Comparison of ENCODE assay signal across 1 cellular context in the genomic region with DNA sequence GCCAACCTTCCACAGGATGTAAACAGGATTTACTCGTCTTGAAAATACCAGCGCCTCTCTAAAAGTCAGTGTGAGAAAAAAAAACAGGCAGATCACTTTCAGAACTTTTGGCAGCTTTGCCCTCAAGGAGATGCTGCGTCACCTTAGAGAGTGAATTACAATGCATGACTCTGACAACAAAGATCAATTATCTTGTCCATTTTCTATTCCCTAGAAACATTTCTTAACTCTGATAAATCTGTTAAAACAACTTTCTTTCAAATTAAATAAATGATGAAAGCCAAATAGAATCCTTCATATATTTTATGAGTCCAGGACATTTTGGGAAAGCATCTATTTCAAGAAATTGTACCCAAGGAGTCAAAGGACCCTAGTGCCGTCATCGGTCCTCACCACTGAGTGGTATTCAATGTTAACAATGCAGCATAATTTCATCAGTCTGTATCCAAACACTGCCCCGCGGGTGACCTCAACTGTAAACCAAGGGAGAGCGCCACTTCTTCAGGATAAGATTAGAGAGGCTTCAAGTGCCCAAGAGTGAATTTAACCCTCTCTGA.
TF ChIP-seq lines count a peak whose summit lies in the region.

No MANE protein-coding gene starts in this region.

TF ChIP-seq in A549, 52 proteins besides CTCF, POLR2A, EP300 and RAD21 (continued from another document):
- TF ChIP-seq NR3C1 (IDR thresholded peaks at IDR 0.05) (no peak), ZFP36 (IDR thresholded peaks at IDR 0.05; ENCODE audit: borderline replicate concordance, partially characterized antibody) (no peak), SMC3 (IDR thresholded peaks at IDR 0.05) (peak; percentile 40; the same call in 2 of the 3 replicates), ZC3H11A (IDR thresholded peaks at IDR 0.05) (no peak), TFCP2L1 (CRISPR knock-in tag; IDR thresholded peaks at IDR 0.05) (no peak), KDM1A (IDR thresholded peaks at IDR 0.05; ENCODE audit: low read depth) (no peak), BHLHE40 (IDR thresholded peaks at IDR 0.05; ENCODE audit: low read depth, low read length) (no peak), HEYL (CRISPR knock-in tag; IDR thresholded peaks at IDR 0.05) (no peak), HOXB13 (CRISPR knock-in tag; IDR thresholded peaks at IDR 0.05; ENCODE audit: low read depth) (0 out of 2 replicates have a peak, but pooled peaks have one; percentile 64), NPAS2 (CRISPR knock-in tag; IDR thresholded peaks at IDR 0.05; ENCODE audit: borderline replicate concordance) (no peak), PHF8 (IDR thresholded peaks at IDR 0.05; ENCODE audit: borderline replicate concordance, low read depth) (no peak), EHF (CRISPR knock-in tag; IDR thresholded peaks at IDR 0.05) (no peak), HOXB5 (CRISPR knock-in tag; IDR thresholded peaks at IDR 0.05) (peak; percentile 74; the same call in 1 of the 2 replicates), HOXA7 (CRISPR knock-in tag; IDR thresholded peaks at IDR 0.05) (no peak), MAZ (IDR thresholded peaks at IDR 0.05; ENCODE audit: borderline replicate concordance, low read depth, low read length) (no peak), EHMT2 (IDR thresholded peaks at IDR 0.05; ENCODE audit: low read depth) (no peak), JUNB (IDR thresholded peaks at IDR 0.05) (peak; percentile 74), POLR2AphosphoS2 (conservative IDR thresholded peaks at IDR 0.05; ENCODE audit: low read length) (no peak), FOXS1 (CRISPR knock-in tag; IDR thresholded peaks at IDR 0.05) (no peak), ZNF302 (CRISPR knock-in tag; IDR thresholded peaks at IDR 0.05) (no peak), GATA3 (IDR thresholded peaks at IDR 0.05; ENCODE audit: borderline replicate concordance) (peak; percentile 90), RNF2 (IDR thresholded peaks at IDR 0.05; ENCODE audit: borderline replicate concordance, low read depth) (no peak), RCOR1 (IDR thresholded peaks at IDR 0.05; ENCODE audit: low read depth, low read length) (no peak), CHD2 (IDR thresholded peaks at IDR 0.05; ENCODE audit: low read length, partially characterized antibody) (no peak), ESRRA (IDR thresholded peaks at IDR 0.05; ENCODE audit: borderline replicate concordance, low read length) (no peak), NFE2L2 (conservative IDR thresholded peaks at IDR 0.05; ENCODE audit: low read length) (peak; percentile 76), FOSL2 (IDR thresholded peaks at IDR 0.05) (no peak), FOSL2 (CRISPR knock-in tag; IDR thresholded peaks at IDR 0.05) (peak; percentile 49), SREBF2 (IDR thresholded peaks at IDR 0.05) (no peak)
- TF ChIP-seq, protein P1, sequence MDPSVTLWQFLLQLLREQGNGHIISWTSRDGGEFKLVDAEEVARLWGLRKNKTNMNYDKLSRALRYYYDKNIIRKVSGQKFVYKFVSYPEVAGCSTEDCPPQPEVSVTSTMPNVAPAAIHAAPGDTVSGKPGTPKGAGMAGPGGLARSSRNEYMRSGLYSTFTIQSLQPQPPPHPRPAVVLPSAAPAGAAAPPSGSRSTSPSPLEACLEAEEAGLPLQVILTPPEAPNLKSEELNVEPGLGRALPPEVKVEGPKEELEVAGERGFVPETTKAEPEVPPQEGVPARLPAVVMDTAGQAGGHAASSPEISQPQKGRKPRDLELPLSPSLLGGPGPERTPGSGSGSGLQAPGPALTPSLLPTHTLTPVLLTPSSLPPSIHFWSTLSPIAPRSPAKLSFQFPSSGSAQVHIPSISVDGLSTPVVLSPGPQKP (IDR thresholded peaks at IDR 0.05; ENCODE audit: low read depth, low read length) = no peak
- TF ChIP-seq, protein P2, sequence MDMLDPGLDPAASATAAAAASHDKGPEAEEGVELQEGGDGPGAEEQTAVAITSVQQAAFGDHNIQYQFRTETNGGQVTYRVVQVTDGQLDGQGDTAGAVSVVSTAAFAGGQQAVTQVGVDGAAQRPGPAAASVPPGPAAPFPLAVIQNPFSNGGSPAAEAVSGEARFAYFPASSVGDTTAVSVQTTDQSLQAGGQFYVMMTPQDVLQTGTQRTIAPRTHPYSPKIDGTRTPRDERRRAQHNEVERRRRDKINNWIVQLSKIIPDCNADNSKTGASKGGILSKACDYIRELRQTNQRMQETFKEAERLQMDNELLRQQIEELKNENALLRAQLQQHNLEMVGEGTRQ (IDR thresholded peaks at IDR 0.05) = no peak
- TF ChIP-seq, protein P3, sequence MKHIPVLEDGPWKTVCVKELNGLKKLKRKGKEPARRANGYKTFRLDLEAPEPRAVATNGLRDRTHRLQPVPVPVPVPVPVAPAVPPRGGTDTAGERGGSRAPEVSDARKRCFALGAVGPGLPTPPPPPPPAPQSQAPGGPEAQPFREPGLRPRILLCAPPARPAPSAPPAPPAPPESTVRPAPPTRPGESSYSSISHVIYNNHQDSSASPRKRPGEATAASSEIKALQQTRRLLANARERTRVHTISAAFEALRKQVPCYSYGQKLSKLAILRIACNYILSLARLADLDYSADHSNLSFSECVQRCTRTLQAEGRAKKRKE (CRISPR knock-in tag; IDR thresholded peaks at IDR 0.05; ENCODE audit: low read depth) = 0 out of 2 replicates have a peak, but pooled peaks have one; percentile 56
- TF ChIP-seq, protein P4, sequence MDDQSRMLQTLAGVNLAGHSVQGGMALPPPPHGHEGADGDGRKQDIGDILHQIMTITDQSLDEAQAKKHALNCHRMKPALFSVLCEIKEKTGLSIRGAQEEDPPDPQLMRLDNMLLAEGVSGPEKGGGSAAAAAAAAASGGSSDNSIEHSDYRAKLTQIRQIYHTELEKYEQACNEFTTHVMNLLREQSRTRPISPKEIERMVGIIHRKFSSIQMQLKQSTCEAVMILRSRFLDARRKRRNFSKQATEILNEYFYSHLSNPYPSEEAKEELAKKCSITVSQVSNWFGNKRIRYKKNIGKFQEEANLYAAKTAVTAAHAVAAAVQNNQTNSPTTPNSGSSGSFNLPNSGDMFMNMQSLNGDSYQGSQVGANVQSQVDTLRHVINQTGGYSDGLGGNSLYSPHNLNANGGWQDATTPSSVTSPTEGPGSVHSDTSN (IDR thresholded peaks at IDR 0.05) = no peak
- TF ChIP-seq, protein P5, sequence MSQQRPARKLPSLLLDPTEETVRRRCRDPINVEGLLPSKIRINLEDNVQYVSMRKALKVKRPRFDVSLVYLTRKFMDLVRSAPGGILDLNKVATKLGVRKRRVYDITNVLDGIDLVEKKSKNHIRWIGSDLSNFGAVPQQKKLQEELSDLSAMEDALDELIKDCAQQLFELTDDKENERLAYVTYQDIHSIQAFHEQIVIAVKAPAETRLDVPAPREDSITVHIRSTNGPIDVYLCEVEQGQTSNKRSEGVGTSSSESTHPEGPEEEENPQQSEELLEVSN (IDR thresholded peaks at IDR 0.05; ENCODE audit: borderline replicate concordance, low read depth) = 0 out of 2 replicates have a peak, but pooled peaks have one; percentile 13
- TF ChIP-seq, protein P6, sequence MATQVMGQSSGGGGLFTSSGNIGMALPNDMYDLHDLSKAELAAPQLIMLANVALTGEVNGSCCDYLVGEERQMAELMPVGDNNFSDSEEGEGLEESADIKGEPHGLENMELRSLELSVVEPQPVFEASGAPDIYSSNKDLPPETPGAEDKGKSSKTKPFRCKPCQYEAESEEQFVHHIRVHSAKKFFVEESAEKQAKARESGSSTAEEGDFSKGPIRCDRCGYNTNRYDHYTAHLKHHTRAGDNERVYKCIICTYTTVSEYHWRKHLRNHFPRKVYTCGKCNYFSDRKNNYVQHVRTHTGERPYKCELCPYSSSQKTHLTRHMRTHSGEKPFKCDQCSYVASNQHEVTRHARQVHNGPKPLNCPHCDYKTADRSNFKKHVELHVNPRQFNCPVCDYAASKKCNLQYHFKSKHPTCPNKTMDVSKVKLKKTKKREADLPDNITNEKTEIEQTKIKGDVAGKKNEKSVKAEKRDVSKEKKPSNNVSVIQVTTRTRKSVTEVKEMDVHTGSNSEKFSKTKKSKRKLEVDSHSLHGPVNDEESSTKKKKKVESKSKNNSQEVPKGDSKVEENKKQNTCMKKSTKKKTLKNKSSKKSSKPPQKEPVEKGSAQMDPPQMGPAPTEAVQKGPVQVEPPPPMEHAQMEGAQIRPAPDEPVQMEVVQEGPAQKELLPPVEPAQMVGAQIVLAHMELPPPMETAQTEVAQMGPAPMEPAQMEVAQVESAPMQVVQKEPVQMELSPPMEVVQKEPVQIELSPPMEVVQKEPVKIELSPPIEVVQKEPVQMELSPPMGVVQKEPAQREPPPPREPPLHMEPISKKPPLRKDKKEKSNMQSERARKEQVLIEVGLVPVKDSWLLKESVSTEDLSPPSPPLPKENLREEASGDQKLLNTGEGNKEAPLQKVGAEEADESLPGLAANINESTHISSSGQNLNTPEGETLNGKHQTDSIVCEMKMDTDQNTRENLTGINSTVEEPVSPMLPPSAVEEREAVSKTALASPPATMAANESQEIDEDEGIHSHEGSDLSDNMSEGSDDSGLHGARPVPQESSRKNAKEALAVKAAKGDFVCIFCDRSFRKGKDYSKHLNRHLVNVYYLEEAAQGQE (IDR thresholded peaks at IDR 0.05) = no peak
